In the genomic region with DNA sequence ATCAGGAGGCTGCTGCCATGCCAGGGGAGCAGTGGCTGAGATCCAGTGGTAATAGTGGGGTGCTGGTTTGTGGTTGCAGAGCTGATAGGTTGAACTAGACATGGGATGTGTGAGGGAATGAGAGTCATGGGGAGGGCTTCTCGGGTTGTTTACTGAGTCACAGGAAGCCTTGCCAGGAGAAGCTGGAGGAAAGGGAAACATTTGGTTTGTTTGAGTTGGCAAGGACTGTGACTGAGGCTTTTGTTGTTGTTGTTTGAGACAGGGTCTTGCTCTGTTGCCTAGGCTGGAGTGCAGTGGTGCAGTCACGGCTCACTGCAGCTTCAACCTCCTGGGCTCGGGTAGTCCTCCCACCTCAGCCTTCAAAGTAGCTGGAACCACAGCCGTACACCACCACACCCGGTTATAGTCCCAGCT, we compare ENCODE assay signal across 8 cellular contexts. TPM values are rescaled to one million over a fixed set of nuclear protein-coding genes. Genes with fewer than 3 reads are reported as not detected.
DNase-seq lines count a peak whose midpoint lies in the region; FAIRE-seq and TF ChIP-seq lines count a peak whose summit lies in the region.

No MANE protein-coding gene starts in this region.

- no peaks in the 10 kb centered on the region for H3K79me2 ChIP-seq in trophoblast cell (ENCODE audit: control insufficient read depth, insufficient read depth, low read length, poor library complexity)

- H2AFZ ChIP-seq in trophoblast cell (ENCODE audit: insufficient read depth, low read length, poor library complexity), result no peak overlapping the region

- H3K4me3 ChIP-seq in choroid plexus epithelial cell (ENCODE audit: low read depth, low read length), result no peak overlapping the region
- H3K4me3 ChIP-seq in small intestine (ENCODE audit: low read depth in 1 of 2, low read length in 2 of 2), result no peak overlapping the region
- H3K4me3 ChIP-seq in trophoblast cell (ENCODE audit: low read depth, low read length), result no peak overlapping the region

- H3K14ac ChIP-seq in trophoblast cell (ENCODE audit: low read length), result no peak overlapping the region

- no peak overlapping the region for H4K8ac ChIP-seq in trophoblast cell (ENCODE audit: low read depth, low read length)

- H3K27ac ChIP-seq in small intestine (ENCODE audit: low read depth in 1 of 2, low read length in 1 of 2) (peak overlapping the region in 1 of 2 donors; percentile 74), trophoblast cell (ENCODE audit: low read depth, low read length) (no peak overlapping the region)

- DNase-seq in Ammon's horn (ENCODE audit: low spot score), result peak; percentile 25
- peak; percentile 50 for DNase-seq in NCI-H2196 (lab: John Stamatoyannopoulos, UW; ENCODE audit: unreplicated experiment)
- DNase-seq in choroid plexus epithelial cell (ENCODE audit: low read depth), result peak; percentile 96
- peak; percentile 24 for DNase-seq in mucosa of gallbladder (ENCODE audit: low spot score)
- no peak for DNase-seq in D721Med (ENCODE audit: insufficient read length, low spot score)
- DNase-seq in activated CD8-positive, alpha-beta memory T cell treated with anti-CD3 and anti-CD28 coated beads, Interleukin-2, amount 50 U/mL, for 48 hours, result no peak
- DNase-seq in small intestine, result no peak
- no peak for DNase-seq in trophoblast cell

- H4K91ac ChIP-seq in trophoblast cell (ENCODE audit: low read depth, low read length), result no peak overlapping the region

- H2BK12ac ChIP-seq in trophoblast cell (ENCODE audit: low read length), result no peak overlapping the region

- TF ChIP-seq CTCF in choroid plexus epithelial cell (conservative IDR thresholded peaks at IDR 0.05; ENCODE audit: low read depth, low read length) (no peak), D721Med (IDR thresholded peaks at IDR 0.05; ENCODE audit: insufficient read depth, missing control alignments) (no peak)

- FAIRE-seq in D721Med (lab: Jason Lieb, UNC) (no peak), small intestine (lab: Jason Lieb, UNC) (no peak)

- H3K9me3 ChIP-seq in small intestine (ENCODE audit: control insufficient read depth, low read depth) (no peaks in the 10 kb centered on the region), trophoblast cell (ENCODE audit: insufficient read depth, low read depth, low read length) (peaks cover 4% of the 10 kb centered on the region)

- peaks cover 18 to 37% of the 10 kb centered on the region in 2 donors for H3K36me3 ChIP-seq in small intestine (ENCODE audit: control insufficient read depth in 2 of 2, insufficient read depth in 2 of 2, low read length in 2 of 2)
- peaks cover 61 to 74% of the 10 kb centered on the region in 2 experiments for H3K36me3 ChIP-seq in trophoblast cell (ENCODE audit: control insufficient read depth in 1 of 2, insufficient read depth in 2 of 2, low read length in 2 of 2)

- H2AK5ac ChIP-seq in trophoblast cell (ENCODE audit: low read length), result no peak overlapping the region

- no peak overlapping the region for H2BK5ac ChIP-seq in trophoblast cell (ENCODE audit: low read depth, low read length, poor library complexity)

- H3K23ac ChIP-seq in trophoblast cell (ENCODE audit: low read length), result no peak overlapping the region

- 63 to 83% (median 71%) methylated on average over 5 of the region's 5 CpGs for WGBS in small intestine, 3 donors
- no CpG with 5 or more reads among the region's 5 CpGs for WGBS in trophoblast cell (ENCODE audit: extremely low coverage, insufficient coverage, insufficient read length)

- no peak overlapping the region for H3K18ac ChIP-seq in trophoblast cell (ENCODE audit: low read length)

- no peaks in the 10 kb centered on the region for H3K27me3 ChIP-seq in small intestine (ENCODE audit: control insufficient read depth in 2 of 2, insufficient read depth in 2 of 2, low read length in 2 of 2)
- H3K27me3 ChIP-seq in trophoblast cell (ENCODE audit: insufficient read depth, low read length), result no peaks in the 10 kb centered on the region

- no peaks in the 10 kb centered on the region for H3K79me1 ChIP-seq in trophoblast cell (ENCODE audit: low read length)

- H4K12ac ChIP-seq in trophoblast cell (ENCODE audit: low read depth, low read length), result no peak overlapping the region

- H2BK120ac ChIP-seq in trophoblast cell (ENCODE audit: insufficient read depth, low read length, poor library complexity), result no peak overlapping the region

- no peaks in the 10 kb centered on the region for H3K4me1 ChIP-seq in small intestine (ENCODE audit: control insufficient read depth in 2 of 2, insufficient read depth in 1 of 2, low read depth in 1 of 2, low read length in 1 of 2)
- H3K4me1 ChIP-seq in trophoblast cell (ENCODE audit: control insufficient read depth in 1 of 2, insufficient read depth in 2 of 2, low read length in 2 of 2), result no peaks in the 10 kb centered on the region

- no peak overlapping the region for H3K4ac ChIP-seq in trophoblast cell (ENCODE audit: low read depth, low read length)

- H3K9ac ChIP-seq in trophoblast cell (ENCODE audit: low read length), result no peak overlapping the region

- no peak overlapping the region for H3K4me2 ChIP-seq in trophoblast cell (ENCODE audit: low read length)

RNA-seq across cellular contexts. Expression of gene CABIN1, which starts 49.3 kb away (rescaled TPM):
- total RNA-seq in mucosa of gallbladder, result 88.0 TPM
- polyA plus RNA-seq in small intestine, result 10 to 100 TPM; 19.7 to 33.0 (median 31.3) TPM
- 23.6 and 24.2 TPM in 2 replicates for polyA plus RNA-seq in trophoblast cell (2013)

RNA-seq across cellular contexts. Expression of gene GSTT4, which starts 55.1 kb away (rescaled TPM):
- not detected for total RNA-seq in mucosa of gallbladder
- not detected for polyA plus RNA-seq in small intestine
- polyA plus RNA-seq in trophoblast cell (2013), result not detected in 2 replicates

Comparison
In these comparisons a context has a peak if more than half of its experiments do, and no peak if none do; other contexts are left out.
1. DNase-seq: peak in Ammon's horn (single experiment), NCI-H2196 (single experiment), choroid plexus epithelial cell (single experiment) and mucosa of gallbladder (single experiment); none in D721Med (single experiment), activated CD8-positive, alpha-beta memory T cell treated with anti-CD3 and anti-CD28 coated beads, Interleukin-2, amount 50 U/mL, for 48 hours (single experiment), small intestine (single experiment) and trophoblast cell (0 of 2).